In genomic region chr3:173930251-173930650, GRCh38 we compare ENCODE assay signal across 30 cellular contexts.
"Had no signal": no experiment of that assay in that cellular context is flagged by ENCODE, and none has a peak within 500 bp of the region (broad histone marks: within the 10 kb centered on the region; RNA-seq: fewer than 3 reads in every experiment).

No MANE protein-coding gene starts in this region.

- H3K36me3 ChIP-seq: brain microvascular endothelial cell, WERI-Rb-1 had no signal

- ATAC-seq: activated CD4-positive, alpha-beta T cell treated with anti-CD3 and anti-CD28 coated beads for 36 hours; activated CD8-positive, alpha-beta T cell treated with anti-CD3 and anti-CD28 coated beads for 36 hours; activated T-cell treated with anti-CD3 and anti-CD28 coated beads, Interleukin-2, amount 50 U/mL, for 4 hours; activated T-helper 17 cell treated with anti-CD3 and anti-CD28 coated beads, Interleukin-2, amount 50 U/mL, for 72 hours; esophagus mucosa had no signal

- H3K9me3 Mint-ChIP-seq: activated CD4-positive, alpha-beta T cell treated with anti-CD3 and anti-CD28 coated beads, Interleukin-2, amount 10 ng/mL, durations not matched to agents 7 days and 5 days; activated CD8-positive, alpha-beta T cell treated with anti-CD3 and anti-CD28 coated beads for 36 hours; dendritic cell treated with granulocyte-macrophage colony-stimulating factor and Interleukin-4, amounts not matched to agents 40 ng/mL and 50 ng/mL, for 4 days; endodermal cell; T-helper 2 cell treated with Interferon-gamma antibody and Interleukin-4, amounts not matched to agents 5 μg/mL and 100 μg/mL, for 36 hours had no signal

- H3K4me3 ChIP-seq: coronary artery, dorsolateral prefrontal cortex had no signal

- H3K27ac Mint-ChIP-seq: activated CD4-positive, alpha-beta T cell treated with anti-CD3 and anti-CD28 coated beads for 36 hours; activated CD4-positive, alpha-beta T cell treated with anti-CD3 and anti-CD28 coated beads, Interleukin-2, amount 10 ng/mL, durations not matched to agents 7 days and 5 days; activated CD8-positive, alpha-beta T cell treated with anti-CD3 and anti-CD28 coated beads for 36 hours; activated naive CD8-positive, alpha-beta T cell; activated T-helper 17 cell treated with anti-CD3 and anti-CD28 coated beads, Interleukin-2, amount 50 U/mL, for 72 hours; dendritic cell treated with granulocyte-macrophage colony-stimulating factor and Interleukin-4, amounts not matched to agents 40 ng/mL and 50 ng/mL, for 4 days; endodermal cell; T-helper 2 cell treated with Interferon-gamma antibody and Interleukin-4, amounts not matched to agents 5 μg/mL and 100 μg/mL, for 36 hours had no signal

- H3K27ac ChIP-seq: brain microvascular endothelial cell, coronary artery, dorsolateral prefrontal cortex, WERI-Rb-1 had no signal

- H3K4me1 Mint-ChIP-seq: activated CD4-positive, alpha-beta T cell treated with anti-CD3 and anti-CD28 coated beads for 36 hours; activated CD4-positive, alpha-beta T cell treated with anti-CD3 and anti-CD28 coated beads, Interleukin-2, amount 10 ng/mL, durations not matched to agents 7 days and 5 days; activated T-helper 17 cell treated with anti-CD3 and anti-CD28 coated beads, Interleukin-2, amount 50 U/mL, for 72 hours; central memory CD8-positive, alpha-beta T cell had no signal

- H3K36me3 Mint-ChIP-seq: activated naive CD8-positive, alpha-beta T cell had no signal

- H3K27me3 Mint-ChIP-seq: activated CD4-positive, alpha-beta T cell treated with anti-CD3 and anti-CD28 coated beads for 36 hours; activated CD4-positive, alpha-beta T cell treated with anti-CD3 and anti-CD28 coated beads, Interleukin-2, amount 10 ng/mL, durations not matched to agents 7 days and 5 days; activated CD8-positive, alpha-beta T cell treated with anti-CD3 and anti-CD28 coated beads for 36 hours; activated naive CD8-positive, alpha-beta T cell; activated T-helper 17 cell treated with anti-CD3 and anti-CD28 coated beads, Interleukin-2, amount 50 U/mL, for 72 hours; central memory CD8-positive, alpha-beta T cell; dendritic cell treated with granulocyte-macrophage colony-stimulating factor and Interleukin-4, amounts not matched to agents 40 ng/mL and 50 ng/mL, for 4 days had no signal

- DNase-seq: activated CD4-positive, alpha-beta T cell treated with anti-CD3 and anti-CD28 coated beads for 36 hours; activated CD4-positive, alpha-beta T cell treated with anti-CD3 and anti-CD28 coated beads, Interleukin-2, amount 10 ng/mL, durations not matched to agents 7 days and 5 days; activated CD4-positive, alpha-beta T cell treated with anti-CD3 and anti-CD28 coated beads, Interleukin-2, amount 50 U/mL, for 48 hours; activated CD4-positive, CD25-positive, alpha-beta regulatory T cell; activated CD4-positive, CD25-positive, alpha-beta regulatory T cell treated with anti-CD3 and anti-CD28 coated beads, Interleukin-2, amount 50 U/mL, for 72 hours; activated CD8-positive, alpha-beta memory T cell treated with anti-CD3 and anti-CD28 coated beads for 24 hours; activated CD8-positive, alpha-beta T cell treated with anti-CD3 and anti-CD28 coated beads for 36 hours; activated effector memory CD4-positive, alpha-beta T cell treated with Interleukin-2 at 50 U/mL for 16 hours; activated gamma-delta T cell treated with Interleukin-2 at 50 U/mL for 16 hours; activated naive CD4-positive, alpha-beta T cell treated with anti-CD3 and anti-CD28 coated beads, Interleukin-2, amount 50 U/mL, for 16 hours; activated naive CD4-positive, alpha-beta T cell treated with Interleukin-2 at 50 U/mL for 16 hours; activated T-cell treated with anti-CD3 and anti-CD28 coated beads, Interleukin-2, amount 50 U/mL, for 4 hours; amniotic stem cell; anterior cingulate cortex; brain microvascular endothelial cell; dorsolateral prefrontal cortex; effector memory CD4-positive, alpha-beta T cell; endodermal cell; foreskin fibroblast; head of caudate nucleus; hippocampal formation; T1000; WERI-Rb-1 had no signal

- H3K4me3 Mint-ChIP-seq: activated CD4-positive, alpha-beta T cell treated with anti-CD3 and anti-CD28 coated beads for 36 hours; activated CD4-positive, alpha-beta T cell treated with anti-CD3 and anti-CD28 coated beads, Interleukin-2, amount 10 ng/mL, durations not matched to agents 7 days and 5 days; activated CD8-positive, alpha-beta T cell treated with anti-CD3 and anti-CD28 coated beads for 36 hours; activated naive CD8-positive, alpha-beta T cell; activated T-cell treated with anti-CD3 and anti-CD28 coated beads, Interleukin-2, amount 50 U/mL, for 4 hours; activated T-helper 17 cell treated with anti-CD3 and anti-CD28 coated beads, Interleukin-2, amount 50 U/mL, for 72 hours; central memory CD8-positive, alpha-beta T cell; dendritic cell treated with granulocyte-macrophage colony-stimulating factor and Interleukin-4, amounts not matched to agents 40 ng/mL and 50 ng/mL, for 4 days; endodermal cell; T-helper 2 cell treated with Interferon-gamma antibody and Interleukin-4, amounts not matched to agents 5 μg/mL and 100 μg/mL, for 36 hours had no signal

- H3K27me3 ChIP-seq: brain microvascular endothelial cell, dorsolateral prefrontal cortex had no signal
